11 cellular contexts compared by ENCODE assay signal in the genomic region with DNA sequence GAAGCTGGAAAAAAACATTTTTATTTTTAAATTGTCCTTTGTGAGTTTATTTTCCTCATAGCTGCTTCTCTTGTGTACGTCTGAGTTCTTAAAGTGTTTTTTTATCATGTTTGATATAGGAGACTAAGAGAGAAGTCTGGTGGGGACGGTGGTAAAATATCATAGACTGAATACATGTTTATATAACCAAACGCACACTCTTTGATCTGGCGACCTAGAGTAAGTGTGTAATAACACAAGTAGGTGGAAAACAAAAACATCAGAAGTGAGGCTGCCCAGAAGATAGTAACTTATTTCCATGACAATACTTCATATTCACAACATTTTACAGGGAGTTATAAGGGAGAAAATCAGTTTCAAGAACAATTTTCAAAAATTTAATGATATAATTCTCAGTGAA.
"Had no signal": no experiment of that assay in that cellular context is flagged by ENCODE, and none has a peak within 500 bp of the region (broad histone marks: within the 10 kb centered on the region; RNA-seq: fewer than 3 reads in every experiment).

No MANE protein-coding gene starts in this region.

- H3K4me3 Mint-ChIP-seq: activated B cell treated with CpG ODN at 0.5 μM for 24 hours; activated CD4-positive, alpha-beta T cell treated with anti-CD3 and anti-CD28 coated beads, Interleukin-2, amount 10 ng/mL, durations not matched to agents 7 days and 5 days; activated naive CD8-positive, alpha-beta T cell treated with anti-CD3 and anti-CD28 coated beads, Interleukin-2, amount 10 ng/mL, durations not matched to agents 7 days and 5 days; neural crest cell; stimulated activated effector memory CD8-positive, alpha-beta T cell treated with anti-CD3 and anti-CD28 coated beads, Interleukin-12 subunit alpha, Interleukin-12 subunit beta, amount 100 ng/mL, for 72 hours had no signal

- DNase-seq: activated B cell treated with CpG ODN at 0.5 μM for 24 hours; activated CD4-positive, alpha-beta T cell treated with anti-CD3 and anti-CD28 coated beads, Interleukin-2, amount 10 ng/mL, durations not matched to agents 7 days and 5 days; activated naive CD8-positive, alpha-beta T cell treated with anti-CD3 and anti-CD28 coated beads, Interleukin-2, amount 10 ng/mL, durations not matched to agents 7 days and 5 days; cortex of kidney; effector CD4-positive, alpha-beta T cell; esophagus squamous epithelium; head of caudate nucleus; pancreas had no signal

- H3K9me3 ChIP-seq: esophagus squamous epithelium, pancreas had no signal

- H3K36me3 ChIP-seq: cardiac muscle cell, esophagus squamous epithelium, pancreas had no signal

- ATAC-seq: pancreas; stimulated activated effector memory CD8-positive, alpha-beta T cell treated with anti-CD3 and anti-CD28 coated beads, Interleukin-12 subunit alpha, Interleukin-12 subunit beta, amount 100 ng/mL, for 72 hours had no signal

- H3K27me3 Mint-ChIP-seq: activated B cell treated with CpG ODN at 0.5 μM for 24 hours; activated CD4-positive, alpha-beta T cell treated with anti-CD3 and anti-CD28 coated beads, Interleukin-2, amount 10 ng/mL, durations not matched to agents 7 days and 5 days; activated naive CD8-positive, alpha-beta T cell treated with anti-CD3 and anti-CD28 coated beads, Interleukin-2, amount 10 ng/mL, durations not matched to agents 7 days and 5 days had no signal

- H3K4me3 ChIP-seq: cardiac muscle cell, esophagus squamous epithelium, pancreas had no signal

- H3K27ac Mint-ChIP-seq: activated B cell treated with CpG ODN at 0.5 μM for 24 hours; activated CD4-positive, alpha-beta T cell treated with anti-CD3 and anti-CD28 coated beads, Interleukin-2, amount 10 ng/mL, durations not matched to agents 7 days and 5 days; activated naive CD8-positive, alpha-beta T cell treated with anti-CD3 and anti-CD28 coated beads, Interleukin-2, amount 10 ng/mL, durations not matched to agents 7 days and 5 days; stimulated activated effector memory CD8-positive, alpha-beta T cell treated with anti-CD3 and anti-CD28 coated beads, Interleukin-12 subunit alpha, Interleukin-12 subunit beta, amount 100 ng/mL, for 72 hours had no signal

- H3K27me3 ChIP-seq: cardiac muscle cell, esophagus squamous epithelium, pancreas had no signal

- H3K4me1 ChIP-seq: esophagus squamous epithelium, pancreas had no signal

- H3K4me1 Mint-ChIP-seq: activated B cell treated with CpG ODN at 0.5 μM for 24 hours; activated CD4-positive, alpha-beta T cell treated with anti-CD3 and anti-CD28 coated beads, Interleukin-2, amount 10 ng/mL, durations not matched to agents 7 days and 5 days; activated naive CD8-positive, alpha-beta T cell treated with anti-CD3 and anti-CD28 coated beads, Interleukin-2, amount 10 ng/mL, durations not matched to agents 7 days and 5 days; neural crest cell; stimulated activated effector memory CD8-positive, alpha-beta T cell treated with anti-CD3 and anti-CD28 coated beads, Interleukin-12 subunit alpha, Interleukin-12 subunit beta, amount 100 ng/mL, for 72 hours had no signal

- H3K36me3 Mint-ChIP-seq: activated naive CD8-positive, alpha-beta T cell treated with anti-CD3 and anti-CD28 coated beads, Interleukin-2, amount 10 ng/mL, durations not matched to agents 7 days and 5 days; stimulated activated effector memory CD8-positive, alpha-beta T cell treated with anti-CD3 and anti-CD28 coated beads, Interleukin-12 subunit alpha, Interleukin-12 subunit beta, amount 100 ng/mL, for 72 hours had no signal

- H3K27ac ChIP-seq: cardiac muscle cell, esophagus squamous epithelium, pancreas had no signal

- H3K9me3 Mint-ChIP-seq: activated CD4-positive, alpha-beta T cell treated with anti-CD3 and anti-CD28 coated beads, Interleukin-2, amount 10 ng/mL, durations not matched to agents 7 days and 5 days; activated naive CD8-positive, alpha-beta T cell treated with anti-CD3 and anti-CD28 coated beads, Interleukin-2, amount 10 ng/mL, durations not matched to agents 7 days and 5 days; neural crest cell had no signal
